20 cellular contexts compared by ENCODE assay signal in the genomic region with DNA sequence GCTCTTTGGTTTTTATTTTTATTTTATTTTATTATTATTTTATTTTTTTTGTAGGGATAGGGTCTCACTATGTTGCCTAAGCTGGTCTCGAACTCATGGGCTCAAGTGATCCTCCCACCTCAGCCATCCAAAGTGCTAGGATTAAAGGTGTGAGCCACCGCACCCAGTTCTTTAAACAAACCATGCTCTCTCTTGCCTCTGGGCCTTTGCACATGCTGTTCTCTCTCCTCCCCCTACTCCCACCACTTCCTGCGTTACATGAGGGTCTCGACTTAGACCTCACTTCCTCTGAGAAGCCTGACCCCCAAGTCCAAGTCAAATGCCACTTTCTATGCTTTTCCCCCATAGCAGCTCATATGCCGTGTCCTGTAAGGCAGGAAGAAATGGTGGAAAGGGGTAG. TPM values are rescaled to one million over a fixed set of nuclear protein-coding genes. Genes with fewer than 3 reads are reported as not detected.
A peak's percentile ranks its signal among the peaks of the same experiment; 100 is the strongest.
DNase-seq lines count a peak whose midpoint lies in the region; ATAC-seq lines count a peak whose summit lies in the region.
"Had no signal": no experiment of that assay in that cellular context is flagged by ENCODE, and none has a peak within 500 bp of the region (broad histone marks: within the 10 kb centered on the region; RNA-seq: fewer than 3 reads in every experiment).

No MANE protein-coding gene starts in this region.

- H3K36me3 Mint-ChIP-seq in activated CD4-positive, alpha-beta T cell treated with anti-CD3 and anti-CD28 coated beads, Interleukin-2, amount 10 ng/mL, durations not matched to agents 24 days and 14 days (ENCODE audit: low read depth) = no peaks in the 10 kb centered on the region
- no peaks in the 10 kb centered on the region for H3K36me3 Mint-ChIP-seq in CD8-positive, alpha-beta memory T cell
- H3K36me3 Mint-ChIP-seq in activated CD4-positive, alpha-beta memory T cell treated with anti-CD3 and anti-CD28 coated beads for 36 hours = no peaks in the 10 kb centered on the region
- no peaks in the 10 kb centered on the region for H3K36me3 Mint-ChIP-seq in naive B cell

- no peaks in the 10 kb centered on the region for H3K9me3 ChIP-seq in CD8-positive, alpha-beta memory T cell (ENCODE audit: low read length)
- H3K9me3 ChIP-seq: Caco-2, lower lobe of right lung, psoas muscle had no signal

- H3K27ac ChIP-seq in CD8-positive, alpha-beta memory T cell (ENCODE audit: low read depth, low read length) = no peak overlapping the region
- H3K27ac ChIP-seq: lower lobe of right lung, psoas muscle had no signal

- POLR2A ChIA-PET in CD8-positive, alpha-beta memory T cell (lab: Charles Lee) = no interaction called here
- POLR2A ChIA-PET in activated CD4-positive, alpha-beta memory T cell treated with anti-CD3 and anti-CD28 coated beads for 36 hours (lab: Charles Lee) = interaction anchor here (0.5 to 0.6 kb wide), 2 partner anchors 58 to 85 kb away, joined by 3 read pairs; no protein-coding TSS in a partner anchor

- H3K4me3 Mint-ChIP-seq in activated CD4-positive, alpha-beta T cell treated with anti-CD3 and anti-CD28 coated beads, Interleukin-2, amount 10 ng/mL, durations not matched to agents 24 days and 14 days = peak overlapping the region; percentile 35
- H3K4me3 Mint-ChIP-seq in CD8-positive, alpha-beta memory T cell = peak overlapping the region in 4 of 7 donors; percentile 24 to 75 (median 44)
- no peak overlapping the region for H3K4me3 Mint-ChIP-seq in activated CD4-positive, alpha-beta memory T cell treated with anti-CD3 and anti-CD28 coated beads for 36 hours
- H3K4me3 Mint-ChIP-seq in naive B cell = peak overlapping the region in 5 of 8 donors; percentile 9 to 83 (median 56)
- H3K4me3 Mint-ChIP-seq: dendritic cell treated with granulocyte-macrophage colony-stimulating factor and Interleukin-4, amounts not matched to agents 40 ng/mL and 50 ng/mL, for 4 days had no signal

- H3K27ac Mint-ChIP-seq in activated CD4-positive, alpha-beta T cell treated with anti-CD3 and anti-CD28 coated beads, Interleukin-2, amount 10 ng/mL, durations not matched to agents 24 days and 14 days = no peak overlapping the region
- H3K27ac Mint-ChIP-seq in CD8-positive, alpha-beta memory T cell = peak overlapping the region in 7 of 8 donors; percentile 21 to 87 (median 73)
- H3K27ac Mint-ChIP-seq in activated CD4-positive, alpha-beta memory T cell treated with anti-CD3 and anti-CD28 coated beads for 36 hours = peak overlapping the region; percentile 14
- H3K27ac Mint-ChIP-seq in naive B cell = no peak overlapping the region
- H3K27ac Mint-ChIP-seq: dendritic cell treated with granulocyte-macrophage colony-stimulating factor and Interleukin-4, amounts not matched to agents 40 ng/mL and 50 ng/mL, for 4 days had no signal

- peaks cover 34% of the 10 kb centered on the region for H3K4me1 Mint-ChIP-seq in activated CD4-positive, alpha-beta T cell treated with anti-CD3 and anti-CD28 coated beads, Interleukin-2, amount 10 ng/mL, durations not matched to agents 24 days and 14 days
- H3K4me1 Mint-ChIP-seq in CD8-positive, alpha-beta memory T cell = peaks cover 24 to 43% (median 39%) of the 10 kb centered on the region in 3 donors
- peaks cover 27% of the 10 kb centered on the region for H3K4me1 Mint-ChIP-seq in activated CD4-positive, alpha-beta memory T cell treated with anti-CD3 and anti-CD28 coated beads for 36 hours (ENCODE audit: low read depth)
- peaks cover 28 to 37% (median 34%) of the 10 kb centered on the region in 3 donors for H3K4me1 Mint-ChIP-seq in naive B cell

- peaks cover 38% of the 10 kb centered on the region for H3K4me1 ChIP-seq in CD8-positive, alpha-beta memory T cell (ENCODE audit: insufficient read depth, low read length)

- H3K27me3 Mint-ChIP-seq in activated CD4-positive, alpha-beta T cell treated with anti-CD3 and anti-CD28 coated beads, Interleukin-2, amount 10 ng/mL, durations not matched to agents 24 days and 14 days = peaks cover 16% of the 10 kb centered on the region
- H3K27me3 Mint-ChIP-seq in CD8-positive, alpha-beta memory T cell = peaks cover 5 to 20% of the 10 kb centered on the region in 2 donors
- peaks cover 3% of the 10 kb centered on the region for H3K27me3 Mint-ChIP-seq in activated CD4-positive, alpha-beta memory T cell treated with anti-CD3 and anti-CD28 coated beads for 36 hours
- H3K27me3 Mint-ChIP-seq in naive B cell = peaks cover 7 to 37% (median 33%) of the 10 kb centered on the region in 3 donors

- DNase-seq in activated CD4-positive, alpha-beta T cell treated with anti-CD3 and anti-CD28 coated beads, Interleukin-2, amount 10 ng/mL, durations not matched to agents 24 days and 14 days = no peak
- DNase-seq in activated CD4-positive, alpha-beta T cell treated with anti-CD3 and anti-CD28 coated beads for 4 hours = no peak
- no peak for DNase-seq in CD8-positive, alpha-beta memory T cell
- DNase-seq in activated CD4-positive, alpha-beta memory T cell treated with anti-CD3 and anti-CD28 coated beads for 36 hours = no peak
- DNase-seq in naive B cell = no peak
- no peak for DNase-seq in midbrain (lab: John Stamatoyannopoulos, UW)
- DNase-seq in effector CD8-positive, alpha-beta T cell (lab: John Stamatoyannopoulos, UW) = no peak
- DNase-seq: activated CD4-positive, alpha-beta T cell treated with anti-CD3 and anti-CD28 coated beads, Interleukin-2, amount 50 U/mL, for 48 hours; activated gamma-delta T cell; Caco-2; DMS79; NCI-H1048; NCI-H187 treated with DMSO at 0.1 percent for 48 hours; stimulated activated CD8-positive, alpha-beta memory T cell treated with anti-CD3 and anti-CD28 coated beads, Interleukin-4, amount 100 ng/mL, for 48 hours; T1000; trophoblast cell had no signal

- CTCF ChIA-PET in CD8-positive, alpha-beta memory T cell (lab: Charles Lee) = interaction anchor here (0.8 kb wide), 1 partner anchor 32 kb away, joined by 4 read pairs; no protein-coding TSS in a partner anchor
- CTCF ChIA-PET in activated CD4-positive, alpha-beta memory T cell treated with anti-CD3 and anti-CD28 coated beads for 36 hours (lab: Charles Lee) = no interaction called here

- H3K36me3 ChIP-seq in CD8-positive, alpha-beta memory T cell (ENCODE audit: insufficient read depth, low read length) = no peaks in the 10 kb centered on the region
- H3K36me3 ChIP-seq: lower lobe of right lung had no signal

- no peaks in the 10 kb centered on the region for H3K9me3 Mint-ChIP-seq in activated CD4-positive, alpha-beta T cell treated with anti-CD3 and anti-CD28 coated beads, Interleukin-2, amount 10 ng/mL, durations not matched to agents 24 days and 14 days
- no peaks in the 10 kb centered on the region for H3K9me3 Mint-ChIP-seq in CD8-positive, alpha-beta memory T cell
- H3K9me3 Mint-ChIP-seq in activated CD4-positive, alpha-beta memory T cell treated with anti-CD3 and anti-CD28 coated beads for 36 hours = no peaks in the 10 kb centered on the region
- H3K9me3 Mint-ChIP-seq in naive B cell = no peaks in the 10 kb centered on the region
- H3K9me3 Mint-ChIP-seq: dendritic cell treated with granulocyte-macrophage colony-stimulating factor and Interleukin-4, amounts not matched to agents 40 ng/mL and 50 ng/mL, for 4 days had no signal

- peaks cover 4% of the 10 kb centered on the region for H3K27me3 ChIP-seq in CD8-positive, alpha-beta memory T cell (ENCODE audit: insufficient read depth, low read length, poor library complexity, severe bottlenecking)

- ATAC-seq in naive B cell (ENCODE audit: low read depth in 2 of 2) = no peak
- ATAC-seq in HG03280 (IDR thresholded peaks at IDR 0.05; ENCODE audit: unreplicated experiment) = no peak
- ATAC-seq: lower lobe of right lung, psoas muscle had no signal

- H3K4me3 ChIP-seq in CD8-positive, alpha-beta memory T cell (ENCODE audit: low read length) = peak overlapping the region; percentile 31
- H3K4me3 ChIP-seq: lower lobe of right lung, psoas muscle had no signal

- intact Hi-C loops in activated CD4-positive, alpha-beta T cell treated with anti-CD3 and anti-CD28 coated beads, Interleukin-2, amount 10 ng/mL, durations not matched to agents 24 days and 14 days (cut with micrococcal nuclease) = no loop called here
- intact Hi-C loops in activated CD4-positive, alpha-beta memory T cell treated with anti-CD3 and anti-CD28 coated beads for 36 hours (cut with micrococcal nuclease) = loop anchor here (10.0 kb wide), 1 partner anchor 159 kb away; no protein-coding TSS in a partner anchor

RNA-seq across cellular contexts. Expression of gene TCF20, which starts 15.2 kb away (rescaled TPM):
- 83.0 and 85.4 TPM in 2 replicates for total RNA-seq in activated CD4-positive, alpha-beta T cell treated with anti-CD3 and anti-CD28 coated beads, Interleukin-2, amount 10 ng/mL, durations not matched to agents 24 days and 14 days
- 10 to 100 TPM; 64.0 to 68.2 TPM for total RNA-seq in CD8-positive, alpha-beta memory T cell
- 3.3 TPM for polyA plus RNA-seq in CD8-positive, alpha-beta memory T cell
- total RNA-seq in activated CD4-positive, alpha-beta memory T cell treated with anti-CD3 and anti-CD28 coated beads for 36 hours = 10 to 100 TPM; 69.6 to 71.6 TPM
- polyA plus RNA-seq in naive B cell (ENCODE audit: low read depth in 6 of 6) = 1 to 10 TPM in 5 of 6 donors, not detected in 1; 1.7 to 4.5 (median 2.3) TPM

Comparison
In these comparisons a context has a peak if more than half of its experiments do, and no peak if none do; other contexts are left out.
1. H3K27ac Mint-ChIP-seq: peak in CD8-positive, alpha-beta memory T cell (7 of 8) and activated CD4-positive, alpha-beta memory T cell treated with anti-CD3 and anti-CD28 coated beads for 36 hours (single experiment); none in activated CD4-positive, alpha-beta T cell treated with anti-CD3 and anti-CD28 coated beads, Interleukin-2, amount 10 ng/mL, durations not matched to agents 24 days and 14 days (single experiment) and naive B cell (0 of 6).